Comparison of ENCODE assay signal across 25 cellular contexts in the genomic region with DNA sequence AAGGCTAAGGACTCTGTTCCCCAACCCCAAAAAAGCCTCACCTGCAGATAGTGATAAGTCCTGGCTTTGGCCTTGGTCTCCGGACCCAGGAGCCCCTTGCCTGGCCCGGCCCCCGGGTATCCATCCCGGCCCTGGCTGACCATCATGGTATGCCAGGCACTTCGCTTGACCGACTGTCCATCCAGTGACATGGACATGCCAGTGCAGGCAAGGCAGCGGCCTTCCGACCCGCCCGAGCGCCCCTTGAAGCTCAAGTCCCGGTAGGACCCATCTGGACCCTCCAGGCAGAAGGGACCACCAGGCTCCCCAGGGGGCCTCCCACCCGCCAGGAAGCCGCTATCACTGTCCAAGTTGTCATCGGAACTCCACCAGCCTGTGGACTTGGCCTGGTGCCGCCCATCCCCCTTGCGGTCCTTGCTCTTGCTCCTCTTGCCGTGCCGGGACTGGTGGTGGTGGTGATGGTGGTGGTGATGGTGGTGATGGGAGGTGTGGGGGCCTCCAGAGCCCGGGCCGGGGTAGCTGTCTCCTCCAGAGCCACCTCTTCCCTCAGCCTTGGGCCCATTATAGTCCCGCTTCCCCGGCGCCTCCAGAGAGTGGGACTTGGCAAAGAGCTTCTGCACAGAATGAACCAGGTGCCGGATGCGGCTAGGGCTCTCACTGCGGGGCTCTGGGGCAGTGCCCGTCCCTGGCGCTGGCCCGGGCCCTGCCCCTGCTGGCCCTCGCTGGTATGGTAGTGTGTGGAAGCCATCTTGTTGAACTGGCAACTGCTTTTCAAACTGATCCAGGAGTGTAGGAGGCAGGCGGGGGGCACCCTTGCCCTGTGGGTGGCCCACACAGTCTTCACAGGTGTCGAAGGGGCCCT. TPM values are rescaled to one million over a fixed set of nuclear protein-coding genes. Genes with fewer than 3 reads are reported as not detected.
"Had no signal": no experiment of that assay in that cellular context is flagged by ENCODE, and none has a peak within 500 bp of the region (broad histone marks: within the 10 kb centered on the region; RNA-seq: fewer than 3 reads in every experiment).

No MANE protein-coding gene starts in this region.

- H3K27ac ChIP-seq: left ventricle myocardium inferior, neutrophil, pancreas, psoas muscle, right atrium auricular region, spleen, thoracic aorta, upper lobe of left lung, VCaP had no signal

- ATAC-seq: activated CD4-positive, CD25-positive, alpha-beta regulatory T cell treated with anti-CD3 and anti-CD28 coated beads, Interleukin-2, amount 50 U/mL, for 24 hours; activated CD8-positive, alpha-beta T cell treated with anti-CD3 and anti-CD28 coated beads for 36 hours; activated T-cell treated with anti-CD3 and anti-CD28 coated beads, Interleukin-2, amount 50 U/mL, for 4 hours; esophagus mucosa; naive thymus-derived CD8-positive, alpha-beta T cell; pancreas; psoas muscle; T-cell had no signal

- H3K9me3 ChIP-seq: left ventricle myocardium inferior, neutrophil, pancreas, psoas muscle, right atrium auricular region, spleen, thoracic aorta, upper lobe of left lung had no signal

- H3K4me1 ChIP-seq: left ventricle myocardium inferior, pancreas, psoas muscle, right atrium auricular region, spleen, upper lobe of left lung had no signal

- DNase-seq: activated CD4-positive, alpha-beta T cell treated with anti-CD3 and anti-CD28 coated beads, Interleukin-2, amount 10 ng/mL, durations not matched to agents 7 days and 5 days; activated CD8-positive, alpha-beta T cell treated with anti-CD3 and anti-CD28 coated beads for 36 hours; activated naive CD4-positive, alpha-beta T cell; activated naive CD8-positive, alpha-beta T cell treated with anti-CD3 and anti-CD28 coated beads, Interleukin-2, amount 10 ng/mL, durations not matched to agents 7 days and 5 days; activated T-cell treated with anti-CD3 and anti-CD28 coated beads, Interleukin-2, amount 50 U/mL, for 4 hours; amniotic stem cell; dermis blood vessel endothelial cell; effector CD8-positive, alpha-beta T cell; hippocampal formation; left ventricle myocardium inferior; naive thymus-derived CD8-positive, alpha-beta T cell; psoas muscle; spleen; stimulated activated CD4-positive, alpha-beta T cell treated with anti-CD3 and anti-CD28 coated beads, Interleukin-4, amount 100 ng/mL, for 1 hour; stimulated activated naive CD4-positive, alpha-beta T cell; T-cell had no signal

- H3K36me3 ChIP-seq: left ventricle myocardium inferior, neutrophil, pancreas, right atrium auricular region, spleen, thoracic aorta, upper lobe of left lung had no signal

- H3K4me3 ChIP-seq: left ventricle myocardium inferior, pancreas, psoas muscle, right atrium auricular region, spleen, thoracic aorta, upper lobe of left lung had no signal

- H3K27me3 ChIP-seq: pancreas, right atrium auricular region, upper lobe of left lung had no signal

RNA-seq across cellular contexts. Expression of a gene that starts 25.0 kb away (rescaled TPM):
- total RNA-seq: lung microvascular endothelial cell had no signal
